Comparison of ENCODE assay signal across 8 cellular contexts in the genomic region with DNA sequence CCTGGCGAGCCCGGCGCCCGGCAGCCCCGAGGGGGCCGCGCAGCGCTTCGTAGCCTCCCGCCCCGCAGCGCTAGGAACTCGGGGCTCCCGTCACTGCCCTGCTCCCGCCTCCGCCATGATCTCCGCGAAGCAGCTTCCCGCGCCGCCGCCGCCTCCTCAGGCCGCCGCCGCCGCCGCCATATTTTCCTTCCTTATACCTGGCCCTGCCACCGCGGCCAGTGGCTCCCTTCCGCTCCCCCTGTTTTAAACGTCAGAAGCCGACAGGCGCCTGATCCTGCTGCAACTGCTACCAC. TPM values are rescaled to one million over a fixed set of nuclear protein-coding genes. Genes with fewer than 3 reads are reported as not detected.
DNase-seq lines count a peak whose midpoint lies in the region; ATAC-seq, FAIRE-seq and TF ChIP-seq lines count a peak whose summit lies in the region.

No MANE protein-coding gene starts in this region.

- H3K27me3 ChIP-seq in left ventricle myocardium inferior (ENCODE audit: low read depth) (no peaks in the 10 kb centered on the region), skeletal muscle satellite cell (ENCODE audit: control insufficient read depth, insufficient read depth, low read length) (peaks cover 3% of the 10 kb centered on the region)

- H3K36me3 ChIP-seq in left ventricle myocardium inferior = peaks cover 11% of the 10 kb centered on the region
- peaks cover 8% of the 10 kb centered on the region for H3K36me3 ChIP-seq in skeletal muscle satellite cell (ENCODE audit: insufficient read depth, low read length)

- DNase-seq in AG09309 (ENCODE audit: low read depth) (no peak), activated B cell treated with CpG ODN at 0.5 μM for 24 hours (no peak), left ventricle myocardium inferior (no peak), NAMALWA (ENCODE audit: low spot score) (no peak), RCC 7860 (ENCODE audit: low spot score) (no peak)

- CTCF ChIA-PET in activated B cell treated with CpG ODN at 0.5 μM for 24 hours (lab: Charles Lee) = interaction anchor here (0.7 to 1.5 kb wide), 2 partner anchors 25 to 487 kb away, joined by 3 to 5 read pairs; no protein-coding TSS in a partner anchor

- peaks cover 38% of the 10 kb centered on the region for H3K4me1 Mint-ChIP-seq in activated B cell treated with CpG ODN at 0.5 μM for 24 hours

- TF ChIP-seq CTCF in AG09309 (IDR thresholded peaks at IDR 0.05; ENCODE audit: control insufficient read depth, insufficient read depth, low read depth, low read length, missing control alignments) = no peak
- no peak for TF ChIP-seq CTCF in activated B cell treated with CpG ODN at 0.5 μM for 24 hours (IDR thresholded peaks at IDR 0.05)
- no peak for TF ChIP-seq CTCF in left ventricle myocardium inferior (IDR thresholded peaks at IDR 0.05; ENCODE audit: borderline replicate concordance)

- no peak for FAIRE-seq in RCC 7860 (lab: Jason Lieb, UNC)

- ATAC-seq in GM19023 (IDR thresholded peaks at IDR 0.05; ENCODE audit: unreplicated experiment) = peak; percentile 25
- peak; percentile 29 for ATAC-seq in HG03159 (IDR thresholded peaks at IDR 0.05; ENCODE audit: unreplicated experiment)
- peak; percentile 32 for ATAC-seq in activated B cell treated with CpG ODN at 0.5 μM for 24 hours (ENCODE audit: low read depth)

- peak overlapping the region; percentile 100 for H3K27ac Mint-ChIP-seq in activated B cell treated with CpG ODN at 0.5 μM for 24 hours

- peaks cover 39% of the 10 kb centered on the region for H3K36me3 Mint-ChIP-seq in activated B cell treated with CpG ODN at 0.5 μM for 24 hours (ENCODE audit: low read depth)

- peak overlapping the region; percentile 84 for H3K4me2 ChIP-seq in skeletal muscle satellite cell (ENCODE audit: low read length)

- H3K27me3 Mint-ChIP-seq in activated B cell treated with CpG ODN at 0.5 μM for 24 hours = no peaks in the 10 kb centered on the region

- H3K4me3 Mint-ChIP-seq in activated B cell treated with CpG ODN at 0.5 μM for 24 hours = peak overlapping the region; percentile 99

- peak overlapping the region; percentile 97 for H3K4me3 ChIP-seq in AG09309 (ENCODE audit: control insufficient read depth, low read depth, low read length)
- H3K4me3 ChIP-seq in left ventricle myocardium inferior = peak overlapping the region; percentile 96
- peak overlapping the region; percentile 87 for H3K4me3 ChIP-seq in skeletal muscle satellite cell (ENCODE audit: low read length)

- H3K4me1 ChIP-seq in left ventricle myocardium inferior (peaks cover 63% of the 10 kb centered on the region), skeletal muscle satellite cell (ENCODE audit: control insufficient read depth, insufficient read depth, low read length) (no peaks in the 10 kb centered on the region)

- intact Hi-C loops in activated B cell treated with CpG ODN at 0.5 μM for 24 hours (cut with micrococcal nuclease) (loop anchor here (1.0 to 10.0 kb wide), 11 partner anchors 15 to 1555 kb away; partner anchors contain the start of genes ATXN3, CALM1, DGLUCY and EFCAB11), left ventricle myocardium inferior (cut with micrococcal nuclease) (no loop called here)

- H3K9ac ChIP-seq in skeletal muscle satellite cell (ENCODE audit: low read depth, low read length) = peak overlapping the region; percentile 98

- H3K9me3 ChIP-seq in left ventricle myocardium inferior (replicated peaks) (no peaks in the 10 kb centered on the region), skeletal muscle satellite cell (replicated peaks; ENCODE audit: low read length) (no peaks in the 10 kb centered on the region)

- no peaks in the 10 kb centered on the region for H3K9me3 Mint-ChIP-seq in activated B cell treated with CpG ODN at 0.5 μM for 24 hours

- H3K27ac ChIP-seq in left ventricle myocardium inferior (replicated peaks) = peak overlapping the region; percentile 99

- POLR2A ChIA-PET in activated B cell treated with CpG ODN at 0.5 μM for 24 hours (lab: Charles Lee) = interaction anchor here (0.5 to 3.4 kb wide), 29 partner anchors 9 to 1167 kb away, joined by 3 to 46 read pairs (median 5); partner anchors contain the start of genes CCDC88C, CPSF2, NDUFB1 and RPS6KA5

RNA-seq across cellular contexts. Expression of gene PPP4R3A, which starts 0.3 kb away (rescaled TPM):
- total RNA-seq in activated B cell treated with CpG ODN at 0.5 μM for 24 hours = 138 and 141 TPM in 2 replicates
- 38.3 TPM for total RNA-seq in left ventricle myocardium inferior
- total RNA-seq in skeletal muscle satellite cell (2012; rRNA removed) = 34.5 and 36.5 TPM in 2 replicates
